Comparison of ENCODE assay signal across 8 cellular contexts in genomic region chr17:66441012-66441703, GRCh38.
DNase-seq lines count a peak whose midpoint lies in the region; ATAC-seq and TF ChIP-seq lines count a peak whose summit lies in the region.

No MANE protein-coding gene starts in this region.

- H3K27me3 Mint-ChIP-seq in natural killer cell (ENCODE audit: low read depth in 2 of 2), result no peaks in the 10 kb centered on the region

- H3K27ac Mint-ChIP-seq in natural killer cell, result no peak overlapping the region

- TF ChIP-seq CTCF in natural killer cell (IDR thresholded peaks at IDR 0.05), result no peak

- H3K4me3 Mint-ChIP-seq in natural killer cell, result no peak overlapping the region

- ATAC-seq in GM19452 (IDR thresholded peaks at IDR 0.05; ENCODE audit: unreplicated experiment) (peak; percentile 86), HG03378 (IDR thresholded peaks at IDR 0.05; ENCODE audit: unreplicated experiment) (peak; percentile 88), natural killer cell (no peak)

- H3K9me3 Mint-ChIP-seq in natural killer cell, result no peaks in the 10 kb centered on the region

- H3K36me3 Mint-ChIP-seq in natural killer cell, result no peaks in the 10 kb centered on the region

- DNase-seq in DMS79 (lab: John Stamatoyannopoulos, UW) (peak; percentile 57), astrocyte of the hippocampus (ENCODE audit: low read depth, low spot score) (peak; percentile 39), DMS114 treated with DMSO at 0.1 percent for 48 hours (lab: John Stamatoyannopoulos, UW; ENCODE audit: unreplicated experiment) (no peak), dedifferentiated amniotic fluid mesenchymal stem cell (ENCODE audit: extremely low spot score) (no peak), natural killer cell (no peak), AG08395 (ENCODE audit: low spot score) (no peak)

- H3K4me1 Mint-ChIP-seq in natural killer cell, result peaks cover 2 to 11% of the 10 kb centered on the region in 2 donors

- intact Hi-C loops in natural killer cell (cut with micrococcal nuclease), result no loop called here

Comparison
In these comparisons a context has a peak if more than half of its experiments do, and no peak if none do; other contexts are left out.
1. DNase-seq: peak in DMS79 (single experiment) and astrocyte of the hippocampus (single experiment); none in DMS114 treated with DMSO at 0.1 percent for 48 hours (single experiment), dedifferentiated amniotic fluid mesenchymal stem cell (single experiment), natural killer cell (single experiment) and AG08395 (single experiment).
2. ATAC-seq: peak in GM19452 (single experiment) and HG03378 (single experiment); none in natural killer cell (0 of 3).